Comparison of ENCODE assay signal across 13 cellular contexts in the genomic region with DNA sequence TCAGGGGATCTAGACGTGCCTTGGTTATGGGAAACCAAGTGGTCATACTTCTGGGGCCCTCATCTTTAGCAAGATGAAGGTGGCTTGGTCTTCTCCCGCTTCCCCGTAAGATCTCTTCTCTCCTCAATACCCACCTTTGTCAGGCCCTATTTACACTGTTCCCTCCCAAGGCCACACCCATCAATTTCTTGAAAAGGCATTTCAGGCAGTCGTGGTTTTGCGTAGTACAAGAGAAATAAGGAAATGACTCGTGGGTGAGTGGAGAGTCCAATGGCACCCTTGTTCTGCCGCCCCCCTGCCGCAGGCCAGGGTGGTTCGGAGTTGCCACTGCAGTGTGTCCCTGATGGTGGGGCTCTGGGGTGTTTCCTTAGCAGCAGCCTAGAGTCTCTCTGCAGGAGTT. TPM values are rescaled to one million over a fixed set of nuclear protein-coding genes. Genes with fewer than 3 reads are reported as not detected.
DNase-seq lines count a peak whose midpoint lies in the region; ATAC-seq, FAIRE-seq and TF ChIP-seq lines count a peak whose summit lies in the region.
"Had no signal": no experiment of that assay in that cellular context is flagged by ENCODE, and none has a peak within 500 bp of the region (broad histone marks: within the 10 kb centered on the region; RNA-seq: fewer than 3 reads in every experiment).

No MANE protein-coding gene starts in this region.

- 31% methylated on average over 7 of the region's 9 CpGs for WGBS in K562 (ENCODE audit: insufficient coverage, low coverage, missing lambda C conversion rate)
- no CpG with 5 or more reads among the region's 9 CpGs for WGBS in mesendoderm (ENCODE audit: extremely low coverage, insufficient coverage, low lambda C conversion rate)

- no peak for TF ChIP-seq RAD21 in K562 (CRISPR knock-in tag; conservative IDR thresholded peaks at IDR 0.05 in 1 of 2, IDR thresholded peaks at IDR 0.05 in 1 of 2)

- H2AFZ ChIP-seq in K562 (ENCODE audit: low read depth, low read length): peak overlapping the region; percentile 59; the same call in 1 of the 2 replicates

- intact Hi-C loops in Calu3 (cut with micrococcal nuclease; ENCODE audit: unreplicated experiment) (no loop called here), K562 (cut with micrococcal nuclease) (no loop called here)

- H3K36me3 Mint-ChIP-seq in Calu3 (ENCODE audit: insufficient read depth, unreplicated experiment): peaks cover 53% of the 10 kb centered on the region

- no peak overlapping the region for H3K4me3 ChIP-seq in K562
- H3K4me3 ChIP-seq in mucosa of rectum (ENCODE audit: low read length in 2 of 2): peak overlapping the region; percentile 1 to 7
- no peak overlapping the region for H3K4me3 ChIP-seq in mesendoderm (ENCODE audit: low read length)
- H3K4me3 ChIP-seq: upper lobe of left lung had no signal

- H3K36me3 ChIP-seq in K562 (ENCODE audit: control insufficient read depth, insufficient read depth, low read length): no peaks in the 10 kb centered on the region
- no peaks in the 10 kb centered on the region for H3K36me3 ChIP-seq in mucosa of rectum (ENCODE audit: control insufficient read depth in 2 of 2, insufficient read depth in 2 of 2, low read length in 2 of 2)
- H3K36me3 ChIP-seq in mesendoderm (ENCODE audit: control insufficient read depth, insufficient read depth, low read length): no peaks in the 10 kb centered on the region
- H3K36me3 ChIP-seq: upper lobe of left lung had no signal

- no peaks in the 10 kb centered on the region for H3K9me3 ChIP-seq in K562 (replicated peaks; ENCODE audit: control insufficient read depth, insufficient read depth, low read depth, low read length)
- H3K9me3 ChIP-seq in mucosa of rectum (ENCODE audit: control insufficient read depth in 2 of 2, low read length in 2 of 2): no peaks in the 10 kb centered on the region
- H3K9me3 ChIP-seq: upper lobe of left lung had no signal

- DNase-seq in Calu3 (peak; percentile 81), MV-4-11 (lab: John Stamatoyannopoulos, UW) (peak; percentile 70), K562 (ENCODE audit: extremely low read depth in 1 of 4, low spot score in 3 of 4) (no peak), mesendoderm (no peak), NCI-H128 (lab: John Stamatoyannopoulos, UW; ENCODE audit: unreplicated experiment) (no peak), HK-2 (ENCODE audit: unreplicated experiment) (no peak)
- DNase-seq: DMS 273 treated with DMSO at 0.1 percent for 48 hours; effector memory CD8-positive, alpha-beta T cell; upper lobe of left lung had no signal

- no peak for TF ChIP-seq POLR2A in K562 (conservative IDR thresholded peaks at IDR 0.05)

- H3K27ac ChIP-seq in K562 (ENCODE audit: extremely low read depth, low read depth, low read length) (no peak overlapping the region), mucosa of rectum (ENCODE audit: low read depth in 2 of 2, low read length in 2 of 2) (peak overlapping the region; percentile 61 to 85), mesendoderm (ENCODE audit: low read depth, low read length) (no peak overlapping the region)

- CTCF ChIA-PET in Calu3 (lab: Charles Lee): interaction anchor here (0.7 to 1.7 kb wide), 3 partner anchors 9 to 101 kb away, joined by 3 to 7 read pairs (median 3); no protein-coding TSS in a partner anchor
- CTCF ChIA-PET in K562 (lab: Yijun Ruan, JAX; ENCODE audit: low intra/inter-chr PET ratio): no interaction called here

- H3K23ac ChIP-seq in mesendoderm (ENCODE audit: low read length): no peak overlapping the region

- POLR2A ChIA-PET in K562 (lab: Yijun Ruan, JAX): interaction anchor here (1.4 kb wide), 1 partner anchor 56 kb away, joined by 4 read pairs; no protein-coding TSS in a partner anchor

- no peaks in the 10 kb centered on the region for H3K9me3 Mint-ChIP-seq in Calu3 (ENCODE audit: low read depth, unreplicated experiment)
- H3K9me3 Mint-ChIP-seq: effector memory CD8-positive, alpha-beta T cell had no signal

- peaks cover 0 to 16% of the 10 kb centered on the region in 2 experiments; a peak in 3 of 5 replicates for H3K4me1 ChIP-seq in K562 (replicated peaks in 1 of 2; ENCODE audit: control insufficient read depth in 2 of 2, insufficient read depth in 2 of 2, low read length in 2 of 2)
- peaks cover 21 to 56% of the 10 kb centered on the region in 2 donors for H3K4me1 ChIP-seq in mucosa of rectum (ENCODE audit: control insufficient read depth in 2 of 2, insufficient read depth in 2 of 2, low read length in 2 of 2)
- H3K4me1 ChIP-seq in mesendoderm (ENCODE audit: control insufficient read depth, low read depth, low read length): peaks cover 7% of the 10 kb centered on the region

- H3K56ac ChIP-seq in mesendoderm (ENCODE audit: low read length): no peak overlapping the region

- H3K4me2 ChIP-seq in K562 (ENCODE audit: insufficient read depth, low read length): no peak overlapping the region
- H3K4me2 ChIP-seq in mesendoderm (ENCODE audit: low read length): no peak overlapping the region

- H3K4ac ChIP-seq in mesendoderm (ENCODE audit: low read depth, low read length): no peak overlapping the region

- TF ChIP-seq EP300 in K562 (IDR thresholded peaks at IDR 0.05; ENCODE audit: low read length): no peak

- H4K5ac ChIP-seq in mesendoderm (ENCODE audit: low read length): no peak overlapping the region

- H3K4me1 Mint-ChIP-seq in Calu3 (ENCODE audit: low read depth, unreplicated experiment): peaks cover 93% of the 10 kb centered on the region

- no peak overlapping the region for H3K18ac ChIP-seq in mesendoderm (ENCODE audit: low read length)

- no peak overlapping the region for H2BK5ac ChIP-seq in mesendoderm (ENCODE audit: low read length)

- ATAC-seq in K562 (no peak), HG02759 (IDR thresholded peaks at IDR 0.05; ENCODE audit: unreplicated experiment) (no peak)
- ATAC-seq: effector memory CD8-positive, alpha-beta T cell had no signal

- no peaks in the 10 kb centered on the region for H3K9me1 ChIP-seq in K562 (ENCODE audit: control insufficient read depth, insufficient read depth, low read length)

- peak overlapping the region; percentile 65 for H3K4me3 Mint-ChIP-seq in Calu3 (ENCODE audit: low read depth, unreplicated experiment)
- H3K4me3 Mint-ChIP-seq: effector memory CD8-positive, alpha-beta T cell had no signal

- H3K27me3 Mint-ChIP-seq in Calu3 (ENCODE audit: unreplicated experiment): no peaks in the 10 kb centered on the region

- H2AK5ac ChIP-seq in mesendoderm (ENCODE audit: low read length): no peak overlapping the region

- peaks cover 0 to 5% of the 10 kb centered on the region in 2 experiments; a peak in 1 of 5 replicates for H3K27me3 ChIP-seq in K562 (ENCODE audit: control insufficient read depth in 2 of 2, insufficient read depth in 2 of 2, low read length in 2 of 2)
- H3K27me3 ChIP-seq in mucosa of rectum (ENCODE audit: control insufficient read depth in 2 of 2, insufficient read depth in 2 of 2, low read length in 2 of 2): no peaks in the 10 kb centered on the region
- no peaks in the 10 kb centered on the region for H3K27me3 ChIP-seq in mesendoderm (ENCODE audit: insufficient read depth, low read length, poor library complexity)
- H3K27me3 ChIP-seq: upper lobe of left lung had no signal

- no peaks in the 10 kb centered on the region for H3K79me2 ChIP-seq in K562 (ENCODE audit: control insufficient read depth, insufficient read depth, low read length)
- H3K79me2 ChIP-seq in mesendoderm (ENCODE audit: control insufficient read depth, insufficient read depth, low read length): no peaks in the 10 kb centered on the region

- in situ Hi-C loops in K562 (cut with MboI): no loop called here

- no TSS peak for BruUV-seq in Calu3 (replicated peaks; lab: Mats Ljungman, UMichigan)
- no TSS peak for BruUV-seq in K562 (replicated peaks; lab: Mats Ljungman, UMichigan)

- no peak for TF ChIP-seq CTCF in Calu3 (IDR thresholded peaks at IDR 0.05; ENCODE audit: unreplicated experiment)
- no peak for TF ChIP-seq CTCF in K562 (IDR thresholded peaks at IDR 0.05 in 2 of 3, conservative IDR thresholded peaks at IDR 0.05 in 1 of 3; ENCODE audit: insufficient read depth in 2 of 3, low read depth in 1 of 3, low read length in 3 of 3)

- H3K27ac Mint-ChIP-seq in Calu3 (ENCODE audit: unreplicated experiment): peak overlapping the region; percentile 92
- H3K27ac Mint-ChIP-seq: effector memory CD8-positive, alpha-beta T cell had no signal

- no peak overlapping the region for H4K8ac ChIP-seq in mesendoderm (ENCODE audit: low read depth, low read length)

- H3K9ac ChIP-seq in K562 (ENCODE audit: insufficient read depth in 1 of 2, low read depth in 2 of 2, low read length in 2 of 2) (no peak overlapping the region), mucosa of rectum (ENCODE audit: low read depth in 1 of 2, low read length in 2 of 2) (no peak overlapping the region), mesendoderm (ENCODE audit: low read length) (no peak overlapping the region)

- FAIRE-seq in K562 (lab: Jason Lieb, UNC): no peak
- FAIRE-seq: GM18507, islet of Langerhans had no signal

- no peak overlapping the region for H2BK120ac ChIP-seq in mesendoderm (ENCODE audit: low read depth, low read length)

- no peaks in the 10 kb centered on the region for H3K79me1 ChIP-seq in mesendoderm (ENCODE audit: low read length)

- no peaks in the 10 kb centered on the region for H4K20me1 ChIP-seq in K562 (replicated peaks; ENCODE audit: control insufficient read depth, insufficient read depth, low read length)

- H2BK15ac ChIP-seq in mesendoderm (replicated peaks; ENCODE audit: low read depth): no peak overlapping the region

TF ChIP-seq in K562, 482 proteins besides CTCF, POLR2A, EP300 and RAD21 (continues in another document):
- no peak for TF ChIP-seq RBFOX2 (IDR thresholded peaks at IDR 0.05; ENCODE audit: low read depth, low read length)

RNA-seq across cellular contexts. Expression of a gene that starts 9.9 kb away (rescaled TPM):
- total RNA-seq in Calu3 (2022): 742 and 748 TPM in 2 replicates
- 0.16 and 0.65 TPM in 2 replicates for total RNA-seq in K562 (2011; cell fraction: chromatin; rRNA removed; ENCODE audit: low replicate concordance)
- total RNA-seq in K562 (2011; cell fraction: nucleolus; rRNA removed): 0.17 and 0.26 TPM in 2 replicates
- total RNA-seq in K562 (2011; cell fraction: nucleoplasm; rRNA removed): 0.07 and 0.23 TPM in 2 replicates
- total RNA-seq in K562 (2014; rRNA removed): not detected in 2 replicates
- total RNA-seq in K562 (2014; rRNA removed; fragmentation: Illumina TruSeq; extraction: Trizol): not detected in 2 replicates
- total RNA-seq in K562 (2015; rRNA removed; fragmentation: Illumina TruSeq; extraction: Trizol): not detected in 2 replicates
- 0.64 and 0.78 TPM in 2 replicates for total RNA-seq in K562 (2021)
- 0.08 and 0.18 TPM in 2 replicates for polyA plus RNA-seq in K562 (2011; rRNA removed)
- 0.28 and 0.66 TPM in 2 replicates for polyA plus RNA-seq in K562 (2011; cell fraction: cytosol; rRNA removed)
- polyA plus RNA-seq in K562 (2011; cell fraction: nucleus; rRNA removed): 0.06 and 0.29 TPM in 2 replicates
- polyA plus RNA-seq in K562 (2012): 0.03 and 0.04 TPM in 2 replicates
- polyA plus RNA-seq in K562 (2014; fragmentation: Illumina TruSeq; extraction: Trizol): 0.01 and 0.03 TPM in 2 replicates
- not detected for polyA plus RNA-seq in K562 (2014; fragmentation: Nextera tagmentation; extraction: Ambion mirVana)
- polyA plus RNA-seq in K562 (2014; rRNA removed): 0.04 TPM in 1 of 2 replicates, not detected in the other
- 0.18 and 0.53 TPM in 2 replicates for polyA minus RNA-seq in K562 (2011; rRNA and poly(A)+ RNA removed)
- 0.38 and 2.5 TPM in 2 replicates for polyA minus RNA-seq in K562 (2011; cell fraction: cytosol; rRNA and poly(A)+ RNA removed)
- polyA minus RNA-seq in K562 (2011; cell fraction: nucleus; rRNA and poly(A)+ RNA removed): 0.44 and 0.54 TPM in 2 replicates
- 0.59 TPM for polyA plus RNA-seq in mesendoderm (2013, experiment 1 of 2)
- 0.52 TPM for polyA plus RNA-seq in mesendoderm (2013, experiment 2 of 2)

Comparison
In these comparisons a context has a peak if more than half of its experiments do, and no peak if none do; other contexts are left out.
1. DNase-seq: peak in Calu3 (single experiment) and MV-4-11 (single experiment); none in K562 (0 of 4), mesendoderm (single experiment), NCI-H128 (single experiment) and HK-2 (single experiment).
2. H3K27ac ChIP-seq: peak in mucosa of rectum (2 of 2); none in K562 (single experiment) and mesendoderm (single experiment).
3. H3K4me3 ChIP-seq: peak in mucosa of rectum (2 of 2); none in K562 (single experiment) and mesendoderm (single experiment).
4. RNA of a gene that starts 9.9 kb away (total RNA-seq): 742 to 748 TPM in Calu3; 0.07 to 0.78 TPM in K562; every median in the first group is over 100 times any median in the second.